ENCODE assay signal across 1 cellular context in the genomic region with DNA sequence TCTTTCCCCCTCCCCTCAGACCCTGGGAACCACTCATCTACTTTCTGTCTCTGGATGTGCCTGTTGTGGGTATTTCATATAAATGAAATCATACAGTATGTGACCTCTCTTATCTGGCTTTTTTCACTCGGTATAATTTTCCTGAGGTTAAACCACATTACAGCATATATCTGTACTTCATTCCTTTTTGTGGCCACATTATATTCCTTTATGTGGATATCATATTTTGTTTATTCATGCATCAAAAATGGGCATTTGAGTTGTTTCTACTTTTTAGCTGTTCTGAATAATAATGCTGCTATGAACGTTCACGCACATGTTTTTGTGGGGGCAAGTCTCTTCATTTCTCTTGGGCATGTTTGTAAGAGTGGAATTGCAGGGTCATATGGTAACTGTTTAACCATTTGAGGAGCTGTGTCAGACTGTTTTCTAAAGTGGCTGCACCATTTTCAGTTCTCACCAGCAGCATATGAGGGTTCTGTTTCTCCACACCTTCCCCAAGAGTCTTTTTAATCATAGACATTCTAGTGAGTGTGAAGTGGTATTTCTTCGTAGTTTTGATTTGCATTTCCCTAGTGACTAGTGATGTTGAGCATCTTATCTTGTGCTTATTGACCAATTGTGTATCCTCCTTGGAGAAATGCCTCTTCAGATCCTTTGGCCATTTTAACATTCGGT.
TF ChIP-seq lines count a peak whose summit lies in the region.

No MANE protein-coding gene starts in this region.

TF ChIP-seq in GM12878, 131 proteins besides CTCF, POLR2A, EP300 and RAD21 (continued from another document and continues in another):
- TF ChIP-seq ZBTB40 (IDR thresholded peaks at IDR 0.05; ENCODE audit: borderline replicate concordance) (no peak), REST (IDR thresholded peaks at IDR 0.05; ENCODE audit: low read depth, low read length) (no peak), ELK1 (IDR thresholded peaks at IDR 0.05; ENCODE audit: low read depth, low read length) (no peak), KAT2A (conservative IDR thresholded peaks at IDR 0.05; ENCODE audit: control insufficient read depth, low read depth, low read length) (no peak), IKZF1 (conservative IDR thresholded peaks at IDR 0.05) (peak; percentile 42), BCL11A (IDR thresholded peaks at IDR 0.05; ENCODE audit: low read depth, low read length) (no peak), CHD1 (IDR thresholded peaks at IDR 0.05; ENCODE audit: low read depth, low read length) (no peak), YBX1 (IDR thresholded peaks at IDR 0.05) (no peak), HCFC1 (IDR thresholded peaks at IDR 0.05; ENCODE audit: low read length) (no peak), FOXM1 (IDR thresholded peaks at IDR 0.05; ENCODE audit: low read depth, low read length) (no peak), CBFB (IDR thresholded peaks at IDR 0.05; ENCODE audit: low read depth) (no peak), EED (IDR thresholded peaks at IDR 0.05; ENCODE audit: low read depth) (no peak; the same call in 1 of the 2 replicates), NR2C1 (IDR thresholded peaks at IDR 0.05) (no peak), CEBPZ (IDR thresholded peaks at IDR 0.05; ENCODE audit: low read depth, low read length) (no peak), NFXL1 (IDR thresholded peaks at IDR 0.05; ENCODE audit: borderline replicate concordance) (no peak), BRCA1 (IDR thresholded peaks at IDR 0.05; ENCODE audit: low read depth, low read length) (no peak), NR2F1 (conservative IDR thresholded peaks at IDR 0.05) (no peak), NFIC (IDR thresholded peaks at IDR 0.05; ENCODE audit: low read depth, low read length) (peak; percentile 24; the same call in 1 of the 2 replicates), CHD2 (IDR thresholded peaks at IDR 0.05; ENCODE audit: borderline replicate concordance, low read depth, low read length) (no peak), E2F8 (IDR thresholded peaks at IDR 0.05; ENCODE audit: low read depth, partially characterized antibody) (no peak), ZNF622 (IDR thresholded peaks at IDR 0.05) (no peak), MYC (IDR thresholded peaks at IDR 0.05; ENCODE audit: insufficient read depth, insufficient read length, insufficient replicate concordance, low read length, severe bottlenecking) (no peak), FOXK2 (IDR thresholded peaks at IDR 0.05) (no peak), PAX8 (IDR thresholded peaks at IDR 0.05) (no peak), ATF7 (IDR thresholded peaks at IDR 0.05; ENCODE audit: low read depth) (peak; percentile 35; the same call in 1 of the 2 replicates), MEF2A (IDR thresholded peaks at IDR 0.05; ENCODE audit: insufficient read depth, low read depth, low read length) (no peak), RBBP5 (conservative IDR thresholded peaks at IDR 0.05) (no peak), NR2C2 (IDR thresholded peaks at IDR 0.05; ENCODE audit: borderline replicate concordance, control insufficient read depth, insufficient read length, low read depth) (no peak), MTA2 (IDR thresholded peaks at IDR 0.05; ENCODE audit: low read depth) (0 out of 2 replicates have a peak, but pooled peaks have one; percentile 39)
- TF ChIP-seq, protein P1, sequence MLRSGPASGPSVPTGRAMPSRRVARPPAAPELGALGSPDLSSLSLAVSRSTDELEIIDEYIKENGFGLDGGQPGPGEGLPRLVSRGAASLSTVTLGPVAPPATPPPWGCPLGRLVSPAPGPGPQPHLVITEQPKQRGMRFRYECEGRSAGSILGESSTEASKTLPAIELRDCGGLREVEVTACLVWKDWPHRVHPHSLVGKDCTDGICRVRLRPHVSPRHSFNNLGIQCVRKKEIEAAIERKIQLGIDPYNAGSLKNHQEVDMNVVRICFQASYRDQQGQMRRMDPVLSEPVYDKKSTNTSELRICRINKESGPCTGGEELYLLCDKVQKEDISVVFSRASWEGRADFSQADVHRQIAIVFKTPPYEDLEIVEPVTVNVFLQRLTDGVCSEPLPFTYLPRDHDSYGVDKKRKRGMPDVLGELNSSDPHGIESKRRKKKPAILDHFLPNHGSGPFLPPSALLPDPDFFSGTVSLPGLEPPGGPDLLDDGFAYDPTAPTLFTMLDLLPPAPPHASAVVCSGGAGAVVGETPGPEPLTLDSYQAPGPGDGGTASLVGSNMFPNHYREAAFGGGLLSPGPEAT (IDR thresholded peaks at IDR 0.05; ENCODE audit: low read depth), result peak; percentile 65; the same call in 1 of the 2 replicates
- TF ChIP-seq, protein P2, sequence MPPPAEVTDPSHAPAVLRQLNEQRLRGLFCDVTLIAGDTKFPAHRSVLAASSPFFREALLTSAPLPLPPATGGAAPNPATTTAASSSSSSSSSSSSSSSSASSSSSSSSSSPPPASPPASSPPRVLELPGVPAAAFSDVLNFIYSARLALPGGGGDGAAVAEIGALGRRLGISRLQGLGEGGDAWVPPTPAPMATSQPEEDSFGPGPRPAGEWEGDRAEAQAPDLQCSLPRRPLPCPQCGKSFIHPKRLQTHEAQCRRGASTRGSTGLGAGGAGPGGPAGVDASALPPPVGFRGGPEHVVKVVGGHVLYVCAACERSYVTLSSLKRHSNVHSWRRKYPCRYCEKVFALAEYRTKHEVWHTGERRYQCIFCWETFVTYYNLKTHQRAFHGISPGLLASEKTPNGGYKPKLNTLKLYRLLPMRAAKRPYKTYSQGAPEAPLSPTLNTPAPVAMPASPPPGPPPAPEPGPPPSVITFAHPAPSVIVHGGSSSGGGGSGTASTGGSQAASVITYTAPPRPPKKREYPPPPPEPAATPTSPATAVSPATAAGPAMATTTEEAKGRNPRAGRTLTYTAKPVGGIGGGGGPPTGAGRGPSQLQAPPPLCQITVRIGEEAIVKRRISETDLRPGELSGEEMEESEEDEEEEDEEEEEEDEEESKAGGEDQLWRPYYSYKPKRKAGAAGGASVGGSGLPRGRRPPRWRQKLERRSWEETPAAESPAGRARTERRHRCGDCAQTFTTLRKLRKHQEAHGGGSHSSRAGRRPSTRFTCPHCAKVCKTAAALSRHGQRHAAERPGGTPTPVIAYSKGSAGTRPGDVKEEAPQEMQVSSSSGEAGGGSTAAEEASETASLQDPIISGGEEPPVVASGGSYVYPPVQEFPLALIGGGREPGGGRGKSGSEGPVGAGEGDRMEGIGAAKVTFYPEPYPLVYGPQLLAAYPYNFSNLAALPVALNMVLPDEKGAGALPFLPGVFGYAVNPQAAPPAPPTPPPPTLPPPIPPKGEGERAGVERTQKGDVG (CRISPR knock-in tag; IDR thresholded peaks at IDR 0.05), result no peak
- TF ChIP-seq, protein P3, sequence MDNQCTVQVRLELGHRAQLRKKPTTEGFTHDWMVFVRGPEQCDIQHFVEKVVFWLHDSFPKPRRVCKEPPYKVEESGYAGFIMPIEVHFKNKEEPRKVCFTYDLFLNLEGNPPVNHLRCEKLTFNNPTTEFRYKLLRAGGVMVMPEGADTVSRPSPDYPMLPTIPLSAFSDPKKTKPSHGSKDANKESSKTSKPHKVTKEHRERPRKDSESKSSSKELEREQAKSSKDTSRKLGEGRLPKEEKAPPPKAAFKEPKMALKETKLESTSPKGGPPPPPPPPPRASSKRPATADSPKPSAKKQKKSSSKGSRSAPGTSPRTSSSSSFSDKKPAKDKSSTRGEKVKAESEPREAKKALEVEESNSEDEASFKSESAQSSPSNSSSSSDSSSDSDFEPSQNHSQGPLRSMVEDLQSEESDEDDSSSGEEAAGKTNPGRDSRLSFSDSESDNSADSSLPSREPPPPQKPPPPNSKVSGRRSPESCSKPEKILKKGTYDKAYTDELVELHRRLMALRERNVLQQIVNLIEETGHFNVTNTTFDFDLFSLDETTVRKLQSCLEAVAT (IDR thresholded peaks at IDR 0.05), result no peak
